ENCODE assay signal across 9 cellular contexts in the genomic region with DNA sequence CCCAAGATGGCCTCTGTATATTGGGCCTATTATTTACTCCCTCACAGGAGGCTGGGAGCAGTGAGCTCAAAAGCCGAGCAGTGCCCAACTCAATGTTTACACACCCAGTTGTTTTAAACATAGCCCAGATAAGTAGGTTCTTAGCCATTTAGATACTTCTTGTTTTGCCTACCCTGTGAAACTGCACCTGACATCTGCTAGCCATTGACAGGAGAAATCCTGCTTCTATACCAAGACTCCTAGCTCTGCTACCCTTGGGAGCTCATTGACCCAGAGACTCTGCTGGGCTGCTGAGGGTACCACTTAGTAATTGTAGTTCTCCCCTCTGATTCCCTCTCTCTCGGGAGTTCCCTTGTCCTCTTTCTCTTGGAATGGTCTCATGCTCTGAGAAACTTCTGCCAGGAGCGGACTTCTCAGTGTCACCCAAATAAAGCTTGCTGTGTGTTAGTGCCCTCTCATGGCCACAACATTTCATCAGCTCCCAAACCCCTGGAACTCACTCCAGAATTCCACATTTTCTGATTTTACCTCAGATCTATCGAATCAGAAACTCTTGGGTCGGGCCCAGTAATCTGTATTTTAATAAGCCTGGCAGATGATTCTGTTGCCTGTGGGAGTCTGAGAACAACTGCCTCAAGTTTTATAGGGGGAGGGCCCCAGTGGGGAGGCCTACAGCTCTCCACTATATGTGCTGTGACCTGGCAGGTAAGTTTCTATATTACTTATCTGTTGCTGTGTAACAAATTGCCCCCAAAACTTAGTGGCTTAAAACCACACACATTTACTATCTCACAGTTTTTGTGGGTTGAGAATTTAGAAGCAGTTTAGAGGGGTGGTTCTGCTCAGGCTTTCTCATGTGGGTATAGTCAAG.
DNase-seq lines count a peak whose midpoint lies in the region; ATAC-seq and TF ChIP-seq lines count a peak whose summit lies in the region.
"Had no signal": no experiment of that assay in that cellular context is flagged by ENCODE, and none has a peak within 500 bp of the region (broad histone marks: within the 10 kb centered on the region; RNA-seq: fewer than 3 reads in every experiment).

No MANE protein-coding gene starts in this region.

- ATAC-seq in PC-3 = peak; percentile 80
- ATAC-seq: activated CD8-positive, alpha-beta memory T cell treated with anti-CD3 and anti-CD28 coated beads, Interleukin-2, amount 10 ng/mL, durations not matched to agents 7 days and 5 days had no signal

- CTCF ChIA-PET in PC-3 (lab: Charles Lee) = interaction anchor here (0.6 kb wide), 1 partner anchor 53 kb away, joined by 11 read pairs; no protein-coding TSS in a partner anchor

- POLR2A ChIA-PET in PC-3 (lab: Charles Lee; ENCODE audit: unreplicated experiment) = no interaction called here

- H3K79me2 ChIP-seq in PC-3 (ENCODE audit: low read length) (no peaks in the 10 kb centered on the region), fibroblast of lung (ENCODE audit: control insufficient read depth, insufficient read depth, low read length) (no peaks in the 10 kb centered on the region)

- H3K27me3 ChIP-seq in PC-3 (ENCODE audit: low read length) (peaks cover 11% of the 10 kb centered on the region), fibroblast of lung (ENCODE audit: control insufficient read depth, insufficient read depth, low read length) (peaks cover 2% of the 10 kb centered on the region)

- H3K36me3 ChIP-seq in PC-3 (ENCODE audit: low read depth, low read length) (no peaks in the 10 kb centered on the region), fibroblast of lung (ENCODE audit: control insufficient read depth, insufficient read depth, low read length) (no peaks in the 10 kb centered on the region)

- H2AFZ ChIP-seq in PC-3 (ENCODE audit: low read length) = no peak overlapping the region
- H2AFZ ChIP-seq in fibroblast of lung (ENCODE audit: low read length) = no peak overlapping the region

- H3K27ac ChIP-seq in PC-3 (ENCODE audit: low read length) (no peak overlapping the region), fibroblast of lung (ENCODE audit: insufficient read depth, low read length) (no peak overlapping the region)

- H3K9ac ChIP-seq in PC-3 (ENCODE audit: low read length) (no peak overlapping the region), fibroblast of lung (ENCODE audit: insufficient read depth, low read length) (no peak overlapping the region)

- H3K4me1 ChIP-seq in PC-3 (ENCODE audit: insufficient read depth, low read length) (no peaks in the 10 kb centered on the region), fibroblast of lung (ENCODE audit: control insufficient read depth, extremely low read depth, insufficient read depth, low read length) (no peaks in the 10 kb centered on the region)

- H3K9me2 ChIP-seq in PC-3 (replicated peaks; ENCODE audit: low read length) = no peaks in the 10 kb centered on the region

- TF ChIP-seq CTCF in GM12873 (IDR thresholded peaks at IDR 0.05; ENCODE audit: insufficient read depth, low read depth, low read length, missing control alignments) (peak; percentile 4), PC-3 (conservative IDR thresholded peaks at IDR 0.05; ENCODE audit: low read depth, low read length) (peak; percentile 62), fibroblast of lung (conservative IDR thresholded peaks at IDR 0.05 in 1 of 2, IDR thresholded peaks at IDR 0.05 in 1 of 2; ENCODE audit: low read depth in 1 of 2, low read length in 2 of 2) (peak; percentile 25 to 77)

- H3K9me3 ChIP-seq in PC-3 (ENCODE audit: low read length) (no peaks in the 10 kb centered on the region), fibroblast of lung (ENCODE audit: control insufficient read depth, insufficient read depth, low read depth, low read length) (no peaks in the 10 kb centered on the region)

- no peak overlapping the region for H3K4me2 ChIP-seq in PC-3 (ENCODE audit: low read length)
- H3K4me2 ChIP-seq in fibroblast of lung (ENCODE audit: extremely low read depth, insufficient read depth, low read length) = no peak overlapping the region

- no TSS peak for BruUV-seq in PC-3 (replicated peaks; lab: Mats Ljungman, UMichigan)

- H3F3A ChIP-seq in PC-3 (ENCODE audit: low read length, unreplicated experiment) = no peaks in the 10 kb centered on the region

- DNase-seq in PC-3 = peak; percentile 43
- DNase-seq in fibroblast of lung (ENCODE audit: low read depth in 2 of 2) = peak; percentile 13 to 41
- DNase-seq in pons (ENCODE audit: low spot score) = peak; percentile 28
- no peak for DNase-seq in NCI-H2196 (lab: John Stamatoyannopoulos, UW; ENCODE audit: unreplicated experiment)
- DNase-seq in posterior vena cava (ENCODE audit: low spot score) = no peak
- no peak for DNase-seq in C1 segment of cervical spinal cord (lab: John Stamatoyannopoulos, UW)
- no peak for DNase-seq in NCI-H187 treated with DMSO at 0.1 percent for 48 hours (lab: John Stamatoyannopoulos, UW)
- DNase-seq: activated CD8-positive, alpha-beta memory T cell treated with anti-CD3 and anti-CD28 coated beads, Interleukin-2, amount 10 ng/mL, durations not matched to agents 7 days and 5 days had no signal

- H4K20me1 ChIP-seq in PC-3 (ENCODE audit: low read length) (no peaks in the 10 kb centered on the region), fibroblast of lung (ENCODE audit: control insufficient read depth, extremely low read depth, insufficient read depth, low read length) (no peaks in the 10 kb centered on the region)

- intact Hi-C loops in PC-3 (cut with micrococcal nuclease) (loop anchor here (1.0 kb wide), 2 partner anchors 145 to 169 kb away; no protein-coding TSS in a partner anchor), posterior vena cava (cut with DNase I) (no loop called here)

- H3K4me3 ChIP-seq in PC-3 (ENCODE audit: low read length) (no peak overlapping the region), fibroblast of lung (replicated peaks in 1 of 4; ENCODE audit: control extremely low read depth in 1 of 4, insufficient read depth in 1 of 4, low read depth in 3 of 4, low read length in 4 of 4) (no peak overlapping the region)

Comparison
In these comparisons a context has a peak if more than half of its experiments do, and no peak if none do; other contexts are left out.
1. CTCF ChIP-seq: peak in every context shown above with its lines; median percentile 62 in PC-3; 51 in fibroblast of lung; 4 in GM12873.
2. DNase-seq: peak in PC-3 (single experiment), fibroblast of lung (2 of 2) and pons (single experiment); none in NCI-H2196 (single experiment), posterior vena cava (single experiment), C1 segment of cervical spinal cord (0 of 14) and NCI-H187 treated with DMSO at 0.1 percent for 48 hours (single experiment).